10 cellular contexts compared by ENCODE assay signal in the genomic region with DNA sequence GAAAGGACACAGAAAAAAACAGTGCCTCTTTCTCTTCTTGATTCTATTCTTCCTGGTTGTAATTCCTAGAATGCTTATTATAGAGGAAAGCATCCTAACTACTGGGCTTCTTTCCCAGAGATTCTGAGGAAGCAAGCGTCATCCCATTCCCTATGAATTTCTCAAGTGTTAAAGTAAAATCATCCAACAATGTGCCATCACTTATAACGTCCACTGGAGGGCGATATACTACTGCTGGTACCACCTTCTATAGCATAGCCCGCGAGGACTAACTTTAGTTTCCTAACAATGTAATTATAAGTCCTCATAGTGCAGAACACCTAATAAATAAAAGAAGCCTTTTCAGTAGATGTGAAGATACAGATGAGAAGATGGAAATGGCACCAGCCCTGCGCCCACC. TPM values are rescaled to one million over a fixed set of nuclear protein-coding genes. Genes with fewer than 3 reads are reported as not detected.
A peak's percentile ranks its signal among the peaks of the same experiment; 100 is the strongest.
DNase-seq lines count a peak whose midpoint lies in the region; ATAC-seq and TF ChIP-seq lines count a peak whose summit lies in the region.
"Had no signal": no experiment of that assay in that cellular context is flagged by ENCODE, and none has a peak within 500 bp of the region (broad histone marks: within the 10 kb centered on the region; RNA-seq: fewer than 3 reads in every experiment).

No MANE protein-coding gene starts in this region.

- no peak overlapping the region for H3K4me3 Mint-ChIP-seq in CD4-positive, alpha-beta memory T cell
- H3K4me3 Mint-ChIP-seq in neural crest cell = peak overlapping the region; percentile 16

- ATAC-seq in GM18909 (IDR thresholded peaks at IDR 0.05; ENCODE audit: poor library complexity, unreplicated experiment) (peak; percentile 52), HG03439 (IDR thresholded peaks at IDR 0.05; ENCODE audit: unreplicated experiment) (no peak)

- H3K36me3 ChIP-seq in CD4-positive, alpha-beta memory T cell (ENCODE audit: insufficient read depth, low read length) = no peaks in the 10 kb centered on the region
- H3K36me3 ChIP-seq: SJCRH30 had no signal

- H3K27ac Mint-ChIP-seq in CD4-positive, alpha-beta memory T cell = no peak overlapping the region
- H3K27ac Mint-ChIP-seq in neural crest cell (ENCODE audit: unreplicated experiment) = no peak overlapping the region

- no peaks in the 10 kb centered on the region for H3K9me3 ChIP-seq in CD4-positive, alpha-beta memory T cell (ENCODE audit: control insufficient read depth in 1 of 2, low read length in 2 of 2)
- H3K9me3 ChIP-seq: SJCRH30 had no signal

- TF ChIP-seq CTCF in neural crest cell (conservative IDR thresholded peaks at IDR 0.05) = peak; percentile 71

- H3K27me3 ChIP-seq in CD4-positive, alpha-beta memory T cell (ENCODE audit: insufficient read depth, low read length) = no peaks in the 10 kb centered on the region
- H3K27me3 ChIP-seq: SJCRH30 had no signal

- DNase-seq in CD4-positive, alpha-beta memory T cell = peak in 4 of 5 donors; percentile 7 to 19 (median 12)
- DNase-seq in NCI-H2227 treated with DMSO at 0.1 percent for 48 hours (lab: John Stamatoyannopoulos, UW) (peak; percentile 11), dedifferentiated amniotic fluid mesenchymal stem cell (ENCODE audit: extremely low spot score) (peak; percentile 40), neural crest cell (ENCODE audit: low read depth, low spot score) (peak; percentile 1), 8988T (no peak), NCI-H187 (lab: John Stamatoyannopoulos, UW) (no peak)

- intact Hi-C loops in CD4-positive, alpha-beta memory T cell (cut with micrococcal nuclease) = loop anchor here (2.0 to 5.0 kb wide), 2 partner anchors 646 to 1383 kb away; no protein-coding TSS in a partner anchor

- H3K36me3 Mint-ChIP-seq in CD4-positive, alpha-beta memory T cell = no peaks in the 10 kb centered on the region
- H3K36me3 Mint-ChIP-seq in neural crest cell (ENCODE audit: low read depth) = peaks cover 6% of the 10 kb centered on the region

- CTCF ChIA-PET in CD4-positive, alpha-beta memory T cell (lab: Charles Lee; ENCODE audit: partially characterized antibody) = interaction anchor here (1.6 kb wide), 1 partner anchor 647 kb away, joined by 4 read pairs; no protein-coding TSS in a partner anchor

- H3K27me3 Mint-ChIP-seq in CD4-positive, alpha-beta memory T cell = peaks cover 14 to 27% of the 10 kb centered on the region in 2 donors
- H3K27me3 Mint-ChIP-seq in neural crest cell (ENCODE audit: low read depth) = peaks cover 25% of the 10 kb centered on the region

- no peaks in the 10 kb centered on the region for H3K4me1 ChIP-seq in CD4-positive, alpha-beta memory T cell (ENCODE audit: insufficient read depth, low read length)
- H3K4me1 ChIP-seq: SJCRH30 had no signal

- peaks cover 0 to 5% (median 3%) of the 10 kb centered on the region in 4 donors for H3K4me1 Mint-ChIP-seq in CD4-positive, alpha-beta memory T cell
- H3K4me1 Mint-ChIP-seq in neural crest cell = peaks cover 15% of the 10 kb centered on the region

- no peak overlapping the region for H3K27ac ChIP-seq in CD4-positive, alpha-beta memory T cell (ENCODE audit: low read depth, low read length)
- H3K27ac ChIP-seq: SJCRH30 had no signal

- POLR2A ChIA-PET in CD4-positive, alpha-beta memory T cell (lab: Charles Lee; ENCODE audit: partially characterized antibody) = no interaction called here

- no peak overlapping the region for H3K4me3 ChIP-seq in CD4-positive, alpha-beta memory T cell (ENCODE audit: low read length in 2 of 2)
- H3K4me3 ChIP-seq: lung, SJCRH30 had no signal

- no peaks in the 10 kb centered on the region for H3K9me3 Mint-ChIP-seq in CD4-positive, alpha-beta memory T cell
- H3K9me3 Mint-ChIP-seq in neural crest cell = peaks cover 6% of the 10 kb centered on the region

RNA-seq across cellular contexts. Expression of gene CENPVL3, which starts 4.4 kb away (rescaled TPM):
- total RNA-seq in CD4-positive, alpha-beta memory T cell = not detected
- polyA plus RNA-seq in CD4-positive, alpha-beta memory T cell = not detected
- total RNA-seq in neural crest cell = 10.1 and 11.1 TPM in 2 replicates
- total RNA-seq: lung, SJCRH30 had no signal
- polyA plus RNA-seq: lung had no signal

Comparison
In these comparisons a context has a peak if more than half of its experiments do, and no peak if none do; other contexts are left out.
1. DNase-seq: peak in CD4-positive, alpha-beta memory T cell (4 of 5), NCI-H2227 treated with DMSO at 0.1 percent for 48 hours (single experiment), dedifferentiated amniotic fluid mesenchymal stem cell (single experiment) and neural crest cell (single experiment); none in 8988T (single experiment) and NCI-H187 (0 of 2).
2. RNA of gene CENPVL3, which starts 4.4 kb away (total RNA-seq): 10.1 to 11.1 TPM in neural crest cell; not detected in CD4-positive, alpha-beta memory T cell; every median in the first group is over 10 times any median in the second.